In the genomic region with DNA sequence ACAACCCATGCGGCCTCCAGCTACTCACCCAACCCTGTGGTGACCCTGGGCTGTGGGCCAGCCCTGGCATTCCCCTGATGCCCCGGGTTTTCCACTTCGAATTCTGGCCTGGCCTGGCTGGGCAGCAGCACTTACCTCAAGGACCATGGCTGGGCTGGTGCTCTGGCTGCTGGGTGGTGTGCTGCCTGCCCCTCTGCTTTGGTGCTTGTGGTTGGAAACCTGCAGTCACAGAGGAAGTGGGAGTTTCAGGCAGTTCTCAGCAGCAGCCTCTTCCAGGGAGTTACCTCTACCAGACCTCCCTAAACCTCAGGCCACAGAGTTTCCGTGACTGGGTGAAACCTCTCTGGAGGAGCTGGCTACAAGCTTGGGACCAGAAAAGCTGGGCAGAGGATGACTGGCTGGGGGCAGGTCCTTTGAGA, we compare ENCODE assay signal across 8 cellular contexts. TPM values are rescaled to one million over a fixed set of nuclear protein-coding genes. Genes with fewer than 3 reads are reported as not detected.
DNase-seq lines count a peak whose midpoint lies in the region; ATAC-seq and TF ChIP-seq lines count a peak whose summit lies in the region.

A gene (minus strand): TSS at position 209 of the 419 bp plus-strand sequence. CDS start 62 bp downstream, at position 147.

- peak within 1 kb of the TSS; percentile 87 for H3K4me3 Mint-ChIP-seq in activated naive CD8-positive, alpha-beta T cell treated with anti-CD3 and anti-CD28 coated beads, Interleukin-2, amount 50 U/mL, for 24 hours
- H3K4me3 Mint-ChIP-seq in type B pancreatic cell: no peak within 1 kb of the TSS

- peak within 1 kb of the TSS; percentile 94 for H3K27ac Mint-ChIP-seq in activated naive CD8-positive, alpha-beta T cell treated with anti-CD3 and anti-CD28 coated beads, Interleukin-2, amount 50 U/mL, for 24 hours
- no peak within 1 kb of the TSS for H3K27ac Mint-ChIP-seq in type B pancreatic cell

- intact Hi-C loops in T-helper 2 cell treated with Interferon-gamma antibody and Interleukin-4, amounts not matched to agents 100 ng/mL and 5 ng/mL, for 36 hours (cut with micrococcal nuclease): loop anchor here (5.0 kb wide), 2 partner anchors 71 to 86 kb away; a partner anchor contains a TSS
- intact Hi-C loops in posterior vena cava (cut with DNase I): no loop called here

- H3K9me3 Mint-ChIP-seq in activated naive CD8-positive, alpha-beta T cell treated with anti-CD3 and anti-CD28 coated beads, Interleukin-2, amount 50 U/mL, for 24 hours: no peaks in the 10 kb centered on the region
- no peaks in the 10 kb centered on the region for H3K9me3 Mint-ChIP-seq in type B pancreatic cell

- DNase-seq in activated naive CD8-positive, alpha-beta T cell treated with anti-CD3 and anti-CD28 coated beads, Interleukin-2, amount 50 U/mL, for 24 hours: peak; percentile 73
- DNase-seq in stimulated activated CD4-positive, alpha-beta T cell treated with anti-CD3 and anti-CD28 coated beads, TNF-alpha, amount 100 ng/mL, for 1 hour (ENCODE audit: low read depth in 3 of 3, low spot score in 1 of 3): peak; percentile 23 to 30 (median 27)
- DNase-seq in posterior vena cava (ENCODE audit: low spot score) (no peak), type B pancreatic cell (ENCODE audit: extremely low spot score, unreplicated experiment) (no peak), GOT3 (lab: John Stamatoyannopoulos, UW) (no peak)

- peaks cover 36% of the 10 kb centered on the region for H3K36me3 Mint-ChIP-seq in activated naive CD8-positive, alpha-beta T cell treated with anti-CD3 and anti-CD28 coated beads, Interleukin-2, amount 50 U/mL, for 24 hours (ENCODE audit: low read depth)
- no peaks in the 10 kb centered on the region for H3K36me3 Mint-ChIP-seq in type B pancreatic cell

- ATAC-seq in GM18870 (IDR thresholded peaks at IDR 0.05; ENCODE audit: unreplicated experiment) (peak; percentile 61), HG03066 (IDR thresholded peaks at IDR 0.05; ENCODE audit: low read depth, unreplicated experiment) (peak; percentile 55)
- ATAC-seq in activated naive CD8-positive, alpha-beta T cell treated with anti-CD3 and anti-CD28 coated beads, Interleukin-2, amount 50 U/mL, for 24 hours: peak; percentile 69

- peaks cover 2% of the 10 kb centered on the region for H3K27me3 Mint-ChIP-seq in activated naive CD8-positive, alpha-beta T cell treated with anti-CD3 and anti-CD28 coated beads, Interleukin-2, amount 50 U/mL, for 24 hours
- no peaks in the 10 kb centered on the region for H3K27me3 Mint-ChIP-seq in type B pancreatic cell

- TF ChIP-seq CTCF in type B pancreatic cell (conservative IDR thresholded peaks at IDR 0.05): no peak

- peaks cover 82% of the 10 kb centered on the region for H3K4me1 Mint-ChIP-seq in activated naive CD8-positive, alpha-beta T cell treated with anti-CD3 and anti-CD28 coated beads, Interleukin-2, amount 50 U/mL, for 24 hours
- peaks cover 3% of the 10 kb centered on the region for H3K4me1 Mint-ChIP-seq in type B pancreatic cell (ENCODE audit: unreplicated experiment)

RNA-seq across cellular contexts. Expression of the gene that starts here (rescaled TPM):
- total RNA-seq in T-helper 2 cell treated with Interferon-gamma antibody and Interleukin-4, amounts not matched to agents 100 ng/mL and 5 ng/mL, for 36 hours: 32.8 and 35.1 TPM in 2 replicates
- total RNA-seq in posterior vena cava (under 1 TPM; 0.14 to 0.32 TPM), type B pancreatic cell (ENCODE audit: low replicate concordance) (not detected in 2 replicates)

Comparison
In these comparisons a context has a peak if more than half of its experiments do, and no peak if none do; other contexts are left out.
1. RNA of the gene that starts here (total RNA-seq): 32.8 to 35.1 TPM in T-helper 2 cell treated with Interferon-gamma antibody and Interleukin-4, amounts not matched to agents 100 ng/mL and 5 ng/mL, for 36 hours; 0.14 to 0.32 TPM in posterior vena cava and not detected in type B pancreatic cell; every median in the first group is over 10 times any median in the second.
2. DNase-seq: peak in activated naive CD8-positive, alpha-beta T cell treated with anti-CD3 and anti-CD28 coated beads, Interleukin-2, amount 50 U/mL, for 24 hours (single experiment) and stimulated activated CD4-positive, alpha-beta T cell treated with anti-CD3 and anti-CD28 coated beads, TNF-alpha, amount 100 ng/mL, for 1 hour (3 of 3); none in posterior vena cava (single experiment), type B pancreatic cell (single experiment) and GOT3 (single experiment).
3. Peak in every context shown above with its lines, with median percentiles within 50 percentile points of each other: ATAC-seq.